Comparison of ENCODE assay signal across 30 cellular contexts in genomic region chr2:120985997-120986651, GRCh38.
"Had no signal": no experiment of that assay in that cellular context is flagged by ENCODE, and none has a peak within 500 bp of the region (broad histone marks: within the 10 kb centered on the region; RNA-seq: fewer than 3 reads in every experiment).

No MANE protein-coding gene starts in this region.

- H3K9me3 Mint-ChIP-seq: activated T-cell treated with anti-CD3 and anti-CD28 coated beads, Interleukin-2, amount 50 U/mL, for 72 hours; dendritic cell treated with granulocyte-macrophage colony-stimulating factor and Interleukin-4, amounts not matched to agents 40 ng/mL and 50 ng/mL, for 4 days; endodermal cell; nephron progenitor cell had no signal

- H3K9ac ChIP-seq: parathyroid adenoma had no signal

- H3K4me3 ChIP-seq: heart right ventricle, lung, mucosa of descending colon, upper lobe of left lung had no signal

- H3K27me3 Mint-ChIP-seq: dendritic cell treated with granulocyte-macrophage colony-stimulating factor and Interleukin-4, amounts not matched to agents 40 ng/mL and 50 ng/mL, for 4 days had no signal

- H3K27ac ChIP-seq: brain microvascular endothelial cell, heart right ventricle, parathyroid adenoma, upper lobe of left lung, VCaP had no signal

- H3K27ac Mint-ChIP-seq: activated T-cell treated with anti-CD3 and anti-CD28 coated beads, Interleukin-2, amount 50 U/mL, for 72 hours; dendritic cell treated with granulocyte-macrophage colony-stimulating factor and Interleukin-4, amounts not matched to agents 40 ng/mL and 50 ng/mL, for 4 days; endodermal cell; nephron progenitor cell had no signal

- FAIRE-seq: astrocyte, TTC549 had no signal

- H3K9me3 ChIP-seq: heart right ventricle, mucosa of descending colon, upper lobe of left lung had no signal

- H3K4me1 ChIP-seq: heart right ventricle, parathyroid adenoma, upper lobe of left lung had no signal

- DNase-seq: activated CD4-positive, alpha-beta T cell treated with anti-CD3 and anti-CD28 coated beads for 4 hours; activated CD4-positive, alpha-beta T cell treated with anti-CD3 and anti-CD28 coated beads, Interleukin-2, amount 50 U/mL, for 4 hours; activated naive CD4-positive, alpha-beta T cell treated with anti-CD3 and anti-CD28 coated beads, Interleukin-2, amount 50 U/mL, for 16 hours; activated T-cell treated with anti-CD3 and anti-CD28 coated beads for 4 hours; activated T-cell treated with anti-CD3 and anti-CD28 coated beads, Interleukin-2, amount 50 U/mL, for 72 hours; amniotic stem cell; brain microvascular endothelial cell; caudate nucleus; foreskin fibroblast; heart right ventricle; kidney glomerular epithelial cell; mesendoderm; nephron progenitor cell; nucleus accumbens; right cardiac atrium; stimulated activated CD4-positive, alpha-beta T cell treated with anti-CD3 and anti-CD28 coated beads, Interleukin-12 subunit alpha, Interleukin-12 subunit beta, amount 100 ng/mL, for 4 hours; stimulated activated CD4-positive, alpha-beta T cell treated with anti-CD3 and anti-CD28 coated beads, Interleukin-4, amount 100 ng/mL, for 1 hour; stimulated activated naive CD8-positive, alpha-beta T cell treated with anti-CD3 and anti-CD28 coated beads, Interleukin-15, Interleukin-2, amounts not matched to agents 100 U/mL and 50 U/mL, for 24 hours; T-helper 1 cell had no signal

- ATAC-seq: activated T-cell treated with anti-CD3 and anti-CD28 coated beads, Interleukin-2, amount 50 U/mL, for 72 hours; esophagus mucosa; heart right ventricle; left lobe of liver; mucosa of descending colon; stimulated activated naive CD8-positive, alpha-beta T cell treated with anti-CD3 and anti-CD28 coated beads, Interleukin-15, Interleukin-2, amounts not matched to agents 100 U/mL and 50 U/mL, for 24 hours had no signal

- H3K4me3 Mint-ChIP-seq: activated T-cell treated with anti-CD3 and anti-CD28 coated beads, Interleukin-2, amount 50 U/mL, for 72 hours; dendritic cell treated with granulocyte-macrophage colony-stimulating factor and Interleukin-4, amounts not matched to agents 40 ng/mL and 50 ng/mL, for 4 days; endodermal cell; nephron progenitor cell had no signal
